1 cellular context compared by ENCODE assay signal in genomic region chr1:8266436-8267165, GRCh38.
TF ChIP-seq lines count a peak whose summit lies in the region.

No MANE protein-coding gene starts in this region.

TF ChIP-seq in WTC11, 78 proteins besides CTCF, POLR2A, EP300 and RAD21:
- TF ChIP-seq PRDM15 (CRISPR knock-in tag; IDR thresholded peaks at IDR 0.05), result no peak
- TF ChIP-seq ZNF263 (CRISPR knock-in tag; IDR thresholded peaks at IDR 0.05; ENCODE audit: low read depth), result no peak
- TF ChIP-seq ZBTB21 (CRISPR knock-in tag; IDR thresholded peaks at IDR 0.05; ENCODE audit: borderline replicate concordance), result no peak
- TF ChIP-seq NFE2L1 (CRISPR knock-in tag; IDR thresholded peaks at IDR 0.05), result no peak
- TF ChIP-seq, protein P1, sequence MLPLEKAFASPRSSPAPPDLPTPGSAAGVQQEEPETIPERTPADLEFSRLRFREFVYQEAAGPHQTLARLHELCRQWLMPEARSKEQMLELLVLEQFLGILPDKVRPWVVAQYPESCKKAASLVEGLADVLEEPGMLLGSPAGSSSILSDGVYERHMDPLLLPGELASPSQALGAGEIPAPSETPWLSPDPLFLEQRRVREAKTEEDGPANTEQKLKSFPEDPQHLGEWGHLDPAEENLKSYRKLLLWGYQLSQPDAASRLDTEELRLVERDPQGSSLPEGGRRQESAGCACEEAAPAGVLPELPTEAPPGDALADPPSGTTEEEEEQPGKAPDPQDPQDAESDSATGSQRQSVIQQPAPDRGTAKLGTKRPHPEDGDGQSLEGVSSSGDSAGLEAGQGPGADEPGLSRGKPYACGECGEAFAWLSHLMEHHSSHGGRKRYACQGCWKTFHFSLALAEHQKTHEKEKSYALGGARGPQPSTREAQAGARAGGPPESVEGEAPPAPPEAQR (CRISPR knock-in tag; IDR thresholded peaks at IDR 0.05), result no peak
- no peak for TF ChIP-seq ZNF671 (CRISPR knock-in tag; IDR thresholded peaks at IDR 0.05)
- no peak for TF ChIP-seq ATF2 (CRISPR knock-in tag; IDR thresholded peaks at IDR 0.05; ENCODE audit: borderline replicate concordance, low read depth)
- TF ChIP-seq ZMAT4 (CRISPR knock-in tag; IDR thresholded peaks at IDR 0.05), result peak; percentile 90; the same call in 1 of the 2 replicates
